Comparison of ENCODE assay signal across 26 cellular contexts in the genomic region with DNA sequence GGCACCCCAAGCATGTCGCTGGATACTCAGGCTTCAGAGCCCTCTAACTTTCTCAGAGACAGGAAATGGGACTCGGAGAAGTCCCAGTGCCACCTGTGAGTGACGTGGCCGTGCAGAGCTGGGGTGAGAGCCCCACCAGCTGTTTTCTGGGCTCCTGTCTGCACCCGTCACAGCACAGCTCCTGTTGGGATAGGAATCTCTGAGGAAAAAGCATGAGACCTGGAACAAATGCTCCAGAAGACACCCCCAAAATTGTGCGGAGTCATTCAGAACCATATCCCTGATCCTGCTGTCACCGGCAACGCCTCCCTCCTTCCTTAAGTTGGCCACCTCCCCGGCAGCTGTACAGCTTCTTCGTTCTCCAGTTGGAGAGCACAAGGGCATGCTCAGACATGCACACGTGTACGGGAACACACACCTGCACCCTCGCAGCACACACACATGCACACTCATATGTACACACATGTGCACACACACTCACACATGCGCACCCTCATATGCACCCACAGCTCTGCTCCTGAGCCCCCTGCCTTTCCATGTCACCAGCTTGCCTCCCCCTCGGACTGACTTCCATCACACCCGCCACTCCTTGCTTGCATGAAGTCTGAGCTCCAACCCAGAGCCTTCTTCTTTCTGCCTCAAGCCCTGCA.
"Had no signal": no experiment of that assay in that cellular context is flagged by ENCODE, and none has a peak within 500 bp of the region (broad histone marks: within the 10 kb centered on the region; RNA-seq: fewer than 3 reads in every experiment).

No MANE protein-coding gene starts in this region.

- DNase-seq: activated CD4-positive, alpha-beta memory T cell treated with anti-CD3 and anti-CD28 coated beads for 36 hours; activated CD4-positive, alpha-beta T cell treated with anti-CD3 and anti-CD28 coated beads, Interleukin-2, amount 10 ng/mL, durations not matched to agents 7 days and 5 days; activated CD4-positive, CD25-positive, alpha-beta regulatory T cell; activated CD8-positive, alpha-beta memory T cell treated with anti-CD3 and anti-CD28 coated beads for 24 hours; activated naive CD8-positive, alpha-beta T cell treated with anti-CD3 and anti-CD28 coated beads, Interleukin-2, amount 50 U/mL, for 24 hours; activated T-cell treated with anti-CD3 and anti-CD28 coated beads, Interleukin-2, amount 50 U/mL, for 4 hours; amniotic stem cell; body of pancreas; Kasumi-1; KBM-7; NCI-H1105 treated with DMSO at 0.1 percent for 48 hours; NCI-H146; NCI-H187 treated with DMSO at 0.1 percent for 48 hours; NCI-H2081 treated with DMSO at 0.1 percent for 48 hours; NCI-H345; NCI-H510A; NCI-H526 treated with DMSO at 0.1 percent for 48 hours; NCI-H82; SIG-M5; T-cell; T-helper 2 cell; T1000 had no signal

- H3K4me3 Mint-ChIP-seq: activated CD4-positive, alpha-beta memory T cell treated with anti-CD3 and anti-CD28 coated beads for 36 hours; activated CD4-positive, alpha-beta T cell treated with anti-CD3 and anti-CD28 coated beads, Interleukin-2, amount 10 ng/mL, durations not matched to agents 7 days and 5 days; activated naive CD8-positive, alpha-beta T cell treated with anti-CD3 and anti-CD28 coated beads, Interleukin-2, amount 50 U/mL, for 24 hours; activated T-cell treated with anti-CD3 and anti-CD28 coated beads, Interleukin-2, amount 50 U/mL, for 4 hours; activated T-helper 17 cell treated with anti-CD3 and anti-CD28 coated beads, Interleukin-2, amount 50 U/mL, for 72 hours; T-cell had no signal

- H3K9me3 ChIP-seq: ascending aorta, body of pancreas had no signal

- H3K4me1 Mint-ChIP-seq: activated CD4-positive, alpha-beta T cell treated with anti-CD3 and anti-CD28 coated beads, Interleukin-2, amount 10 ng/mL, durations not matched to agents 7 days and 5 days; activated naive CD8-positive, alpha-beta T cell treated with anti-CD3 and anti-CD28 coated beads, Interleukin-2, amount 50 U/mL, for 24 hours; activated T-helper 17 cell treated with anti-CD3 and anti-CD28 coated beads, Interleukin-2, amount 50 U/mL, for 72 hours; T-cell had no signal

- H3K27me3 Mint-ChIP-seq: activated CD4-positive, alpha-beta memory T cell treated with anti-CD3 and anti-CD28 coated beads for 36 hours; activated T-helper 17 cell treated with anti-CD3 and anti-CD28 coated beads, Interleukin-2, amount 50 U/mL, for 72 hours had no signal

- ATAC-seq: activated naive CD4-positive, alpha-beta T cell treated with anti-CD3 and anti-CD28 coated beads, Interleukin-2, amount 50 U/mL, for 72 hours; activated naive CD8-positive, alpha-beta T cell treated with anti-CD3 and anti-CD28 coated beads, Interleukin-2, amount 50 U/mL, for 24 hours; activated T-cell treated with anti-CD3 and anti-CD28 coated beads, Interleukin-2, amount 50 U/mL, for 4 hours; activated T-helper 17 cell treated with anti-CD3 and anti-CD28 coated beads, Interleukin-2, amount 50 U/mL, for 72 hours; body of pancreas; T-cell had no signal

- H3K27ac ChIP-seq: ascending aorta, body of pancreas, SK-N-MC had no signal

- H3K36me3 Mint-ChIP-seq: activated CD4-positive, alpha-beta memory T cell treated with anti-CD3 and anti-CD28 coated beads for 36 hours; activated naive CD4-positive, alpha-beta T cell treated with anti-CD3 and anti-CD28 coated beads, Interleukin-2, amount 50 U/mL, for 72 hours; T-cell had no signal

- H3K36me3 ChIP-seq: ascending aorta had no signal

- H3K4me1 ChIP-seq: ascending aorta, body of pancreas had no signal

- H3K4me3 ChIP-seq: ascending aorta, body of pancreas, SK-N-MC had no signal

- H3K27ac Mint-ChIP-seq: activated CD4-positive, alpha-beta memory T cell treated with anti-CD3 and anti-CD28 coated beads for 36 hours; activated CD4-positive, alpha-beta T cell treated with anti-CD3 and anti-CD28 coated beads, Interleukin-2, amount 10 ng/mL, durations not matched to agents 7 days and 5 days; activated naive CD8-positive, alpha-beta T cell treated with anti-CD3 and anti-CD28 coated beads, Interleukin-2, amount 50 U/mL, for 24 hours; activated T-helper 17 cell treated with anti-CD3 and anti-CD28 coated beads, Interleukin-2, amount 50 U/mL, for 72 hours; T-cell had no signal

- H3K27me3 ChIP-seq: ascending aorta, body of pancreas had no signal

- H3K9me3 Mint-ChIP-seq: activated CD4-positive, alpha-beta memory T cell treated with anti-CD3 and anti-CD28 coated beads for 36 hours; activated CD4-positive, alpha-beta T cell treated with anti-CD3 and anti-CD28 coated beads, Interleukin-2, amount 10 ng/mL, durations not matched to agents 7 days and 5 days; activated naive CD4-positive, alpha-beta T cell treated with anti-CD3 and anti-CD28 coated beads, Interleukin-2, amount 50 U/mL, for 72 hours; activated naive CD8-positive, alpha-beta T cell treated with anti-CD3 and anti-CD28 coated beads, Interleukin-2, amount 50 U/mL, for 24 hours; activated T-cell treated with anti-CD3 and anti-CD28 coated beads, Interleukin-2, amount 50 U/mL, for 4 hours; activated T-helper 17 cell treated with anti-CD3 and anti-CD28 coated beads, Interleukin-2, amount 50 U/mL, for 72 hours; T-cell had no signal
